Comparison of ENCODE assay signal across 8 cellular contexts in genomic region chr9:34611811-34612787, GRCh38. TPM values are rescaled to one million over a fixed set of nuclear protein-coding genes. Genes with fewer than 3 reads are reported as not detected.
A peak's percentile ranks its signal among the peaks of the same experiment; 100 is the strongest.
DNase-seq lines count a peak whose midpoint lies in the region; ATAC-seq and TF ChIP-seq lines count a peak whose summit lies in the region.

A gene with protein sequence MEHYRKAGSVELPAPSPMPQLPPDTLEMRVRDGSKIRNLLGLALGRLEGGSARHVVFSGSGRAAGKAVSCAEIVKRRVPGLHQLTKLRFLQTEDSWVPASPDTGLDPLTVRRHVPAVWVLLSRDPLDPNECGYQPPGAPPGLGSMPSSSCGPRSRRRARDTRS (minus strand): TSS chr9:34612097. CDS start chr9:34611296, 801 bp downstream.

- H3K36me3 ChIP-seq in ectodermal cell (ENCODE audit: control insufficient read depth, insufficient read depth, low read length) (no peaks in the 10 kb centered on the region), lung (ENCODE audit: control insufficient read depth in 2 of 2, insufficient read depth in 2 of 2, low read length in 2 of 2) (peaks cover 3 to 19% of the 10 kb centered on the region in 2 donors)

- in situ Hi-C loops in GM18951 (cut with MboI; ENCODE audit: low sequenced_read_pairs, unreplicated experiment): no loop called here

- POLR2A ChIA-PET in activated CD8-positive, alpha-beta T cell treated with anti-CD3 and anti-CD28 coated beads for 36 hours (lab: Charles Lee): interaction anchor here (1.0 to 2.2 kb wide), 4 partner anchors 9 to 34 kb away, joined by 4 to 35 read pairs (median 4); partner anchors contain the start of genes DCTN3, GALT and SIGMAR1

- H3K4me1 ChIP-seq in ectodermal cell (ENCODE audit: control insufficient read depth, insufficient read depth, low read length) (peaks cover 9% of the 10 kb centered on the region), lung (ENCODE audit: control insufficient read depth in 2 of 2, insufficient read depth in 2 of 2, low read length in 2 of 2) (peaks cover 4 to 8% of the 10 kb centered on the region in 2 donors)

- H3K27ac Mint-ChIP-seq in activated CD8-positive, alpha-beta T cell treated with anti-CD3 and anti-CD28 coated beads for 36 hours: peak within 1 kb of the TSS; percentile 92

- CTCF ChIA-PET in activated CD8-positive, alpha-beta T cell treated with anti-CD3 and anti-CD28 coated beads for 36 hours (lab: Charles Lee): interaction anchor here (0.9 to 8.3 kb wide), 9 partner anchors 8 to 235 kb away, joined by 3 to 142 read pairs (median 7); partner anchors contain the start of genes DCTN3, GALT, MYORG and SIGMAR1

- peak within 1 kb of the TSS; percentile 73 for H3K27ac ChIP-seq in ectodermal cell (ENCODE audit: insufficient read depth, low read depth, low read length, poor library complexity, severe bottlenecking)
- H3K27ac ChIP-seq in lung (ENCODE audit: low read depth in 1 of 2, low read length in 1 of 2): peak within 1 kb of the TSS; percentile 87 to 91

- H3K36me3 Mint-ChIP-seq in activated CD8-positive, alpha-beta T cell treated with anti-CD3 and anti-CD28 coated beads for 36 hours (ENCODE audit: low read depth): peaks cover 17% of the 10 kb centered on the region

- DNase-seq in Ammon's horn (ENCODE audit: low spot score) (peak; percentile 90), NCI-H510A treated with DMSO at 0.1 percent for 48 hours (lab: John Stamatoyannopoulos, UW) (peak; percentile 53), lung (ENCODE audit: low spot score) (peak; percentile 86)
- DNase-seq in activated CD8-positive, alpha-beta T cell treated with anti-CD3 and anti-CD28 coated beads for 36 hours: peak; percentile 86
- peak; percentile 63 to 82 (median 70) for DNase-seq in stimulated activated CD4-positive, alpha-beta T cell treated with anti-CD3 and anti-CD28 coated beads, TNF-alpha, amount 100 ng/mL, for 24 hours (ENCODE audit: low read depth in 3 of 3)

- peaks cover 20% of the 10 kb centered on the region for H3K4me1 Mint-ChIP-seq in activated CD8-positive, alpha-beta T cell treated with anti-CD3 and anti-CD28 coated beads for 36 hours (ENCODE audit: low read depth)

- H3K9me3 Mint-ChIP-seq in activated CD8-positive, alpha-beta T cell treated with anti-CD3 and anti-CD28 coated beads for 36 hours: no peaks in the 10 kb centered on the region

- intact Hi-C loops in activated CD8-positive, alpha-beta T cell treated with anti-CD3 and anti-CD28 coated beads for 36 hours (cut with micrococcal nuclease): loop anchor here (2.0 kb wide), 1 partner anchor 23 kb away; no protein-coding TSS in a partner anchor

- H3K4me3 ChIP-seq in ectodermal cell (ENCODE audit: insufficient read depth, low read depth, low read length): peak within 1 kb of the TSS; percentile 56
- H3K4me3 ChIP-seq in lung: peak within 1 kb of the TSS; percentile 80

- no peaks in the 10 kb centered on the region for H3K27me3 Mint-ChIP-seq in activated CD8-positive, alpha-beta T cell treated with anti-CD3 and anti-CD28 coated beads for 36 hours

- peaks cover 5% of the 10 kb centered on the region for H3K27me3 ChIP-seq in ectodermal cell (ENCODE audit: control insufficient read depth, insufficient read depth, low read length, poor library complexity, severe bottlenecking)
- no peaks in the 10 kb centered on the region for H3K27me3 ChIP-seq in lung (ENCODE audit: control insufficient read depth, insufficient read depth)

- H3K9me3 ChIP-seq in ectodermal cell (ENCODE audit: control insufficient read depth, low read length) (no peaks in the 10 kb centered on the region), lung (ENCODE audit: control insufficient read depth in 2 of 2, insufficient read depth in 1 of 2, low read length in 1 of 2) (no peaks in the 10 kb centered on the region)

- ATAC-seq in HG03175 (IDR thresholded peaks at IDR 0.05; ENCODE audit: unreplicated experiment) (peak; percentile 89), lung (ENCODE audit: insufficient read depth, low FRiP score) (peak; percentile 98)
- ATAC-seq in activated CD8-positive, alpha-beta T cell treated with anti-CD3 and anti-CD28 coated beads for 36 hours: peak; percentile 97

- no peak for TF ChIP-seq CTCF in activated CD8-positive, alpha-beta T cell treated with anti-CD3 and anti-CD28 coated beads for 36 hours (IDR thresholded peaks at IDR 0.05)
- no peak for TF ChIP-seq CTCF in lung (IDR thresholded peaks at IDR 0.05; ENCODE audit: control extremely low read depth, extremely low read depth)

- TF ChIP-seq POLR2A in GM18951 (IDR thresholded peaks at IDR 0.05; ENCODE audit: extremely low read depth, insufficient read depth, insufficient read length): peak; percentile 94

- WGBS in ectodermal cell, 2 experiments: 1% methylated on average over 77 of the region's 77 CpGs
- 1% methylated on average over 77 of the region's 77 CpGs for WGBS in lung, 2 donors

- H3K4me3 Mint-ChIP-seq in activated CD8-positive, alpha-beta T cell treated with anti-CD3 and anti-CD28 coated beads for 36 hours: peak within 1 kb of the TSS; percentile 87

RNA-seq across cellular contexts. Expression of the gene that starts here (rescaled TPM):
- total RNA-seq in activated CD8-positive, alpha-beta T cell treated with anti-CD3 and anti-CD28 coated beads for 36 hours: 10 to 100 TPM; 37.9 to 38.7 TPM
- polyA plus RNA-seq in ectodermal cell (2013, experiment 1 of 4): 29.3 TPM
- polyA plus RNA-seq in ectodermal cell (2013, experiment 2 of 4): 25.9 TPM
- 33.0 TPM for polyA plus RNA-seq in ectodermal cell (2013, experiment 3 of 4)
- polyA plus RNA-seq in ectodermal cell (2013, experiment 4 of 4): 37.8 TPM
- 10 to 100 TPM; 17.0 to 21.9 TPM for total RNA-seq in lung
- polyA plus RNA-seq in lung: 10 to 100 TPM; 29.6 to 32.6 TPM

Comparison
In these comparisons a context has a peak if more than half of its experiments do, and no peak if none do; other contexts are left out.
1. Peak in every context shown above with its lines: DNase-seq, ATAC-seq, H3K4me3 ChIP-seq and H3K27ac ChIP-seq.